In genomic region chr16:18983565-18984424, GRCh38 we compare ENCODE assay signal across 1 cellular context.
TF ChIP-seq lines count a peak whose summit lies in the region.

TMC7 (plus strand) TSS chr16:18983934; CDS start chr16:18984064, 130 bp downstream.

TF ChIP-seq in K562, 482 proteins besides CTCF, POLR2A, EP300 and RAD21 (continued from another document):
- TF ChIP-seq GTF3C2 (IDR thresholded peaks at IDR 0.05; ENCODE audit: borderline replicate concordance, extremely low read depth, insufficient read length) (no peak), TAF15 (IDR thresholded peaks at IDR 0.05; ENCODE audit: low read depth, low read length) (no peak)
TF ChIP-seq in K562: peak in this region for 80.
